Comparison of ENCODE assay signal across 16 cellular contexts in genomic region chr1:66475940-66476339, GRCh38. TPM values are rescaled to one million over a fixed set of nuclear protein-coding genes. Genes with fewer than 3 reads are reported as not detected.
DNase-seq lines count a peak whose midpoint lies in the region; ATAC-seq, FAIRE-seq and TF ChIP-seq lines count a peak whose summit lies in the region.
"Had no signal": no experiment of that assay in that cellular context is flagged by ENCODE, and none has a peak within 500 bp of the region (broad histone marks: within the 10 kb centered on the region; RNA-seq: fewer than 3 reads in every experiment).

No MANE protein-coding gene starts in this region.

- H3K79me2 ChIP-seq in H9 (ENCODE audit: insufficient read depth, low read length) (no peaks in the 10 kb centered on the region), H1 (ENCODE audit: control insufficient read depth in 1 of 2, insufficient read depth in 2 of 2, low read length in 2 of 2) (no peaks in the 10 kb centered on the region)

- no peak for DNase-seq in Caco-2
- DNase-seq in H9: peak; percentile 38
- no peak for DNase-seq in H1 (ENCODE audit: low read depth in 1 of 2, low spot score in 2 of 2)
- peak; percentile 12 for DNase-seq in iPS-NIHi7 (ENCODE audit: extremely low spot score)
- DNase-seq in NCI-H1930 (lab: John Stamatoyannopoulos, UW): no peak
- DNase-seq in NCI-H1092 treated with DMSO at 0.1 percent for 48 hours (lab: John Stamatoyannopoulos, UW): no peak
- DNase-seq: CD8-positive, alpha-beta memory T cell; NCI-H187 treated with DMSO at 0.1 percent for 48 hours; NCI-H748 treated with DMSO at 0.1 percent for 48 hours; PC-9 had no signal

- CTCF ChIA-PET in Caco-2 (lab: Charles Lee): no interaction called here
- CTCF ChIA-PET in H1 (lab: Charles Lee; ENCODE audit: partially characterized antibody): interaction anchor here (1.0 to 3.4 kb wide), 4 partner anchors 20 to 224 kb away, joined by 3 to 14 read pairs (median 4); no protein-coding TSS in a partner anchor

- H3K4me3 Mint-ChIP-seq in Caco-2 (ENCODE audit: unreplicated experiment) (no peak overlapping the region), H9 (no peak overlapping the region)
- H3K4me3 Mint-ChIP-seq: CD8-positive, alpha-beta memory T cell had no signal

- H3K36me3 ChIP-seq in Caco-2 (ENCODE audit: control insufficient read depth, insufficient read depth, low read length) (no peaks in the 10 kb centered on the region), H1 (ENCODE audit: control insufficient read depth in 2 of 4, insufficient read depth in 4 of 4, low read length in 3 of 4) (no peaks in the 10 kb centered on the region)

- no peak overlapping the region for H3K14ac ChIP-seq in H9 (ENCODE audit: insufficient read depth, low read length)
- H3K14ac ChIP-seq in H1 (ENCODE audit: insufficient read length): no peak overlapping the region

- H3K23me2 ChIP-seq in H9 (ENCODE audit: insufficient read length, low read depth, low read length, poor library complexity, severe bottlenecking) (no peaks in the 10 kb centered on the region), H1 (ENCODE audit: low read depth, low read length) (no peaks in the 10 kb centered on the region)

- H2AFZ ChIP-seq in H9 (ENCODE audit: low read length): no peak overlapping the region
- H2AFZ ChIP-seq in H1 (ENCODE audit: low read length): no peak overlapping the region
- H2AFZ ChIP-seq: PC-9 had no signal

- H3K4ac ChIP-seq in H9 (ENCODE audit: low read depth, low read length) (no peak overlapping the region), H1 (replicated peaks; ENCODE audit: insufficient read length, low read depth, low read length) (no peak overlapping the region)

- no peak overlapping the region for H4K91ac ChIP-seq in H9 (ENCODE audit: insufficient read length, low read depth, low read length)
- no peak overlapping the region for H4K91ac ChIP-seq in H1 (replicated peaks; ENCODE audit: insufficient read length, low read length)

- no peak for FAIRE-seq in H1 (lab: Jason Lieb, UNC)
- FAIRE-seq: A549, HTR-8/SVneo had no signal

- H3K9ac ChIP-seq in H9 (ENCODE audit: extremely low read depth, insufficient read length, low read length) (no peak overlapping the region), H1 (replicated peaks in 1 of 4; ENCODE audit: extremely low read depth in 1 of 4, low read depth in 3 of 4, low read length in 3 of 4) (no peak overlapping the region)
- H3K9ac ChIP-seq: BLaER1 treated with 17β-estradiol and CSF1 and Interleukin-3, amounts not matched to agents 10 nM and 100 nM had no signal

- no peaks in the 10 kb centered on the region for H3K36me3 Mint-ChIP-seq in Caco-2 (ENCODE audit: insufficient read depth, unreplicated experiment)
- no peaks in the 10 kb centered on the region for H3K36me3 Mint-ChIP-seq in H9 (ENCODE audit: insufficient read depth in 1 of 3, low read depth in 3 of 3)

- H3T11ph ChIP-seq in H9 (ENCODE audit: low read length): no peak overlapping the region

- no peak overlapping the region for H2BK5ac ChIP-seq in H9 (ENCODE audit: insufficient read length, low read length)
- H2BK5ac ChIP-seq in H1 (ENCODE audit: low read depth, low read length): no peak overlapping the region

- TF ChIP-seq RAD21 in H1 (IDR thresholded peaks at IDR 0.05 in 1 of 2, conservative IDR thresholded peaks at IDR 0.05 in 1 of 2; ENCODE audit: low read depth in 2 of 2, low read length in 2 of 2): no peak

- H4K8ac ChIP-seq in H9 (replicated peaks; ENCODE audit: insufficient read length, low read depth, low read length) (no peak overlapping the region), H1 (ENCODE audit: extremely low read depth, insufficient read depth, low read length) (no peak overlapping the region)

- no peaks in the 10 kb centered on the region for H3K9me3 Mint-ChIP-seq in Caco-2 (ENCODE audit: unreplicated experiment)
- H3K9me3 Mint-ChIP-seq in H9: peaks cover 0 to 7% of the 10 kb centered on the region in 2 experiments; a peak in 2 of 5 replicates

- H2BK15ac ChIP-seq in H9 (ENCODE audit: low read depth, low read length) (no peak overlapping the region), H1 (ENCODE audit: low read length) (no peak overlapping the region)

- TF ChIP-seq CTCF in Caco-2 (IDR thresholded peaks at IDR 0.05; ENCODE audit: insufficient read depth in 1 of 2, low read depth in 1 of 2, low read length in 1 of 2, severe bottlenecking in 1 of 2, unreplicated experiment in 1 of 2) (no peak), H9 (conservative IDR thresholded peaks at IDR 0.05) (no peak), H1 (IDR thresholded peaks at IDR 0.05; ENCODE audit: control extremely low read depth in 1 of 3, insufficient read depth in 1 of 3, low read depth in 1 of 3, low read length in 3 of 3) (no peak)

- ATAC-seq in HG02642 (IDR thresholded peaks at IDR 0.05; ENCODE audit: poor library complexity, unreplicated experiment): no peak
- ATAC-seq in HG03139 (IDR thresholded peaks at IDR 0.05; ENCODE audit: unreplicated experiment): no peak
- ATAC-seq: A549 had no signal

- intact Hi-C loops in Caco-2 (cut with micrococcal nuclease; ENCODE audit: unreplicated experiment): no loop called here

- no peak for TF ChIP-seq POLR2A in H1 (IDR thresholded peaks at IDR 0.05; ENCODE audit: control extremely low read depth in 1 of 2, low read depth in 2 of 2, low read length in 2 of 2)

- H2BK20ac ChIP-seq in H9 (ENCODE audit: low read depth, low read length, poor library complexity, severe bottlenecking) (no peak overlapping the region), H1 (ENCODE audit: low read length) (no peak overlapping the region)

- H3K79me1 ChIP-seq in H9 (ENCODE audit: insufficient read depth, low read depth, low read length, poor library complexity, severe bottlenecking) (no peaks in the 10 kb centered on the region), H1 (ENCODE audit: low read depth, low read length) (no peaks in the 10 kb centered on the region)

- H4K5ac ChIP-seq in H9 (ENCODE audit: insufficient read length, low read depth, low read length): no peak overlapping the region
- no peak overlapping the region for H4K5ac ChIP-seq in H1 (ENCODE audit: insufficient read length, low read depth, low read length)

- no peak overlapping the region for H2AK5ac ChIP-seq in H9 (ENCODE audit: insufficient read length, low read length)
- H2AK5ac ChIP-seq in H1 (ENCODE audit: low read depth, low read length): no peak overlapping the region

- no TSS peak for BruUV-seq in Caco-2 (replicated peaks; lab: Mats Ljungman, UMichigan)

- H4K20me1 ChIP-seq in H9 (ENCODE audit: control insufficient read depth, insufficient read depth, insufficient read length) (no peaks in the 10 kb centered on the region), H1 (replicated peaks in 1 of 2; ENCODE audit: control insufficient read depth in 1 of 2, insufficient read depth in 2 of 2, low read length in 2 of 2) (no peaks in the 10 kb centered on the region)
- H4K20me1 ChIP-seq: BLaER1 treated with 17β-estradiol and CSF1 and Interleukin-3, amounts not matched to agents 10 nM and 100 nM had no signal

- H3K27me3 ChIP-seq in Caco-2 (replicated peaks; ENCODE audit: control insufficient read depth, insufficient read depth, low read length): no peaks in the 10 kb centered on the region
- H3K27me3 ChIP-seq in H9 (ENCODE audit: insufficient read depth, low read length): no peaks in the 10 kb centered on the region
- H3K27me3 ChIP-seq in H1 (replicated peaks in 1 of 4; ENCODE audit: control insufficient read depth in 3 of 4, extremely low read depth in 1 of 4, insufficient read depth in 3 of 4, low read length in 3 of 4): no peaks in the 10 kb centered on the region
- H3K27me3 ChIP-seq: BLaER1 treated with 17β-estradiol and CSF1 and Interleukin-3, amounts not matched to agents 10 nM and 100 nM had no signal

- TF ChIP-seq EP300 in H1 (IDR thresholded peaks at IDR 0.05; ENCODE audit: borderline replicate concordance in 1 of 2, low read depth in 2 of 2, low read length in 2 of 2): no peak

- peak overlapping the region; percentile 22 for H3K27ac Mint-ChIP-seq in Caco-2 (ENCODE audit: unreplicated experiment)
- no peak overlapping the region for H3K27ac Mint-ChIP-seq in H9
- H3K27ac Mint-ChIP-seq: CD8-positive, alpha-beta memory T cell had no signal

- H3K56ac ChIP-seq in H9 (ENCODE audit: insufficient read length, low read depth, low read length) (no peak overlapping the region), H1 (replicated peaks; ENCODE audit: insufficient read length, low read depth, low read length) (no peak overlapping the region)

- H3K4me1 Mint-ChIP-seq in Caco-2 (ENCODE audit: low read depth, unreplicated experiment) (no peaks in the 10 kb centered on the region), H9 (peaks cover 3 to 4% of the 10 kb centered on the region in 2 experiments; a peak in 1 of 4 replicates)
- H3K4me1 Mint-ChIP-seq: CD8-positive, alpha-beta memory T cell had no signal

- H2BK12ac ChIP-seq in H9 (ENCODE audit: insufficient read length, low read depth, low read length) (no peak overlapping the region), H1 (ENCODE audit: low read depth, low read length) (no peak overlapping the region)

- no peak overlapping the region for H3K23ac ChIP-seq in H9 (ENCODE audit: insufficient read length, low read depth, low read length)
- H3K23ac ChIP-seq in H1 (ENCODE audit: insufficient read length): no peak overlapping the region

- H3K4me3 ChIP-seq in Caco-2 (ENCODE audit: low read depth, low read length): no peak overlapping the region
- no peak overlapping the region for H3K4me3 ChIP-seq in H1 (ENCODE audit: extremely low read depth in 1 of 4, insufficient read depth in 2 of 4, low read depth in 3 of 4, low read length in 4 of 4)
- H3K4me3 ChIP-seq: A549; BLaER1 treated with 17β-estradiol and CSF1 and Interleukin-3, amounts not matched to agents 10 nM and 100 nM; PC-9 had no signal

- H3K9me3 ChIP-seq in Caco-2 (no peaks in the 10 kb centered on the region), H9 (ENCODE audit: control insufficient read depth, low read depth, low read length) (no peaks in the 10 kb centered on the region), H1 (ENCODE audit: insufficient read depth in 2 of 2, low read depth in 1 of 2, low read length in 1 of 2) (no peaks in the 10 kb centered on the region)
- H3K9me3 ChIP-seq: A549 had no signal

- no CpG with 5 or more reads among the region's 2 CpGs for WGBS in H9 (ENCODE audit: extremely low coverage, insufficient read length, low lambda C conversion rate)
- WGBS in H1 (ENCODE audit: extremely low coverage in 1 of 2, insufficient coverage in 1 of 2, insufficient read length in 1 of 2, insufficient replicate concordance in 2 of 2, low coverage in 1 of 2, low lambda C conversion rate in 2 of 2, missing lambda C conversion rate in 1 of 2), 2 experiments: 69% methylated on average over 2 of the region's 2 CpGs; no CpG with 5 or more reads in 1 of the 2 experiments

- no peak overlapping the region for H3K27ac ChIP-seq in H9 (ENCODE audit: insufficient read length, low read depth, low read length)
- no peak overlapping the region for H3K27ac ChIP-seq in H1 (ENCODE audit: low read depth, low read length)
- H3K27ac ChIP-seq: A549; BLaER1 treated with 17β-estradiol and CSF1 and Interleukin-3, amounts not matched to agents 10 nM and 100 nM; HL-60; PC-9 had no signal

- no peaks in the 10 kb centered on the region for H3K27me3 Mint-ChIP-seq in Caco-2 (ENCODE audit: insufficient read depth, unreplicated experiment)
- no peaks in the 10 kb centered on the region for H3K27me3 Mint-ChIP-seq in H9 (ENCODE audit: low read depth)

- H3K4me1 ChIP-seq in Caco-2 (peaks cover 5% of the 10 kb centered on the region; the same call in 1 of the 2 replicates), H9 (ENCODE audit: insufficient read depth, low read length) (no peaks in the 10 kb centered on the region), H1 (replicated peaks in 1 of 4; ENCODE audit: control insufficient read depth in 3 of 4, insufficient read depth in 4 of 4, low read length in 3 of 4) (no peaks in the 10 kb centered on the region)
- H3K4me1 ChIP-seq: BLaER1 treated with 17β-estradiol and CSF1 and Interleukin-3, amounts not matched to agents 10 nM and 100 nM had no signal

- H3K18ac ChIP-seq in H9 (ENCODE audit: insufficient read length, low read depth, low read length) (no peak overlapping the region), H1 (ENCODE audit: extremely low read depth, low read length) (no peak overlapping the region; the same call in 1 of the 2 replicates)

- H3K4me2 ChIP-seq in H9 (ENCODE audit: insufficient read depth, insufficient read length, low read length): no peak overlapping the region
- no peak overlapping the region for H3K4me2 ChIP-seq in H1 (ENCODE audit: insufficient read depth in 1 of 2, low read depth in 2 of 2, low read length in 2 of 2)
- H3K4me2 ChIP-seq: A549; BLaER1 treated with 17β-estradiol and CSF1 and Interleukin-3, amounts not matched to agents 10 nM and 100 nM; PC-9 had no signal

- no peak overlapping the region for H2BK120ac ChIP-seq in H9 (ENCODE audit: low read depth, low read length, poor library complexity, severe bottlenecking)
- H2BK120ac ChIP-seq in H1 (replicated peaks; ENCODE audit: low read depth, low read length): no peak overlapping the region

- POLR2A ChIA-PET in Caco-2 (lab: Charles Lee): no interaction called here
- POLR2A ChIA-PET in H1 (lab: Charles Lee; ENCODE audit: partially characterized antibody): no interaction called here

RNA-seq across cellular contexts. Expression of gene SGIP1, which starts 58.0 kb away (rescaled TPM):
- total RNA-seq in Caco-2 (2022): not detected in 2 replicates
- 1.5 and 1.6 TPM in 2 replicates for total RNA-seq in H9 (2021)
- total RNA-seq in H1 (2021; fragmentation: NEBNext Ultra II Directional; extraction: Animal tissue kit (Norgen Biotek cat#: 25700)): 2.0 and 2.1 TPM in 2 replicates
- 1.2 and 1.4 TPM in 2 replicates for polyA plus RNA-seq in H1 (2011; rRNA removed)
- 1.3 TPM for polyA plus RNA-seq in H1 (2011; cell fraction: cytosol; rRNA removed)
- polyA plus RNA-seq in H1 (2011; cell fraction: nucleus; rRNA removed): 2.2 TPM
- 0.84 to 1.9 TPM (median 1.6 TPM) in 4 replicates for polyA plus RNA-seq in H1 (2012, experiment 1 of 2)
- 0.12 TPM for polyA plus RNA-seq in H1 (2012, experiment 2 of 2)
- polyA plus RNA-seq in H1 (2013, experiment 1 of 2): 3.0 TPM
- 2.9 TPM for polyA plus RNA-seq in H1 (2013, experiment 2 of 2)
- 1.8 and 4.0 TPM in 2 replicates for polyA minus RNA-seq in H1 (2011; rRNA and poly(A)+ RNA removed)
- polyA minus RNA-seq in H1 (2011; cell fraction: cytosol; rRNA and poly(A)+ RNA removed): not detected
- 10.0 TPM for polyA minus RNA-seq in H1 (2011; cell fraction: nucleus; rRNA and poly(A)+ RNA removed)
- total RNA-seq: CD8-positive, alpha-beta memory T cell; PC-9 had no signal
- polyA plus RNA-seq: A549; CD8-positive, alpha-beta memory T cell had no signal

Comparison
In these comparisons a context has a peak if more than half of its experiments do, and no peak if none do; other contexts are left out.
1. DNase-seq: peak in H9 (single experiment) and iPS-NIHi7 (single experiment); none in Caco-2 (0 of 2), H1 (0 of 2), NCI-H1930 (0 of 2) and NCI-H1092 treated with DMSO at 0.1 percent for 48 hours (single experiment).